In the genomic region with DNA sequence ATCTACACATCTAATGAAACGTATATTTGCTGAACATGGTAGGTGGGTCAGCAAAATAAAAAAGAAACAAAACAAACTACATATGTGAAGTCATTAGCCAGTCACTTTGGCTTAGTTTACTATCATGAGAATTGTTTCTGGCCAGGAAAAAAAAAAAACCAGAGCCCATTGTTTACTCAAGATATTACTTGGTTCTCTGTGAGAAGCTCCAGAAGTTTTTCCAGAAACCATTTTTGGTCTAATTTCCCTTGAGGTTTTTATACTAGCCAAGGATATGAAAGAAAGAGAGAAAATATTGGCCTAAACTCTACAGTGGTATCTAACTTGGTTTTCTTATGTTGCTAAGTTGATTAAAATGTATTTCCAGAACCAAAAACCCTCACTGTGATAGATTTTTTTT, we compare ENCODE assay signal across 22 cellular contexts.
DNase-seq lines count a peak whose midpoint lies in the region; ATAC-seq and TF ChIP-seq lines count a peak whose summit lies in the region.
"Had no signal": no experiment of that assay in that cellular context is flagged by ENCODE, and none has a peak within 500 bp of the region (broad histone marks: within the 10 kb centered on the region; RNA-seq: fewer than 3 reads in every experiment).

No MANE protein-coding gene starts in this region.

- intact Hi-C loops in Right ventricle myocardium superior (cut with DNase I), result no loop called here
- intact Hi-C loops in left cardiac atrium (cut with DNase I), result no loop called here
- intact Hi-C loops in body of pancreas (cut with DNase I), result no loop called here

- no peaks in the 10 kb centered on the region for H4K20me1 ChIP-seq in osteoblast (ENCODE audit: insufficient read depth, low read length)
- H4K20me1 ChIP-seq: BLaER1 treated with 17β-estradiol and CSF1 and Interleukin-3, amounts not matched to agents 10 nM and 100 nM had no signal

- H3K4me1 ChIP-seq in body of pancreas (peaks cover 5% of the 10 kb centered on the region), osteoblast (ENCODE audit: insufficient read depth, low read length) (peaks cover 12% of the 10 kb centered on the region)
- H3K4me1 ChIP-seq: A549; BE2C; BLaER1 treated with 17β-estradiol and CSF1 and Interleukin-3, amounts not matched to agents 10 nM and 100 nM; HAP-1 had no signal

- no peak for TF ChIP-seq POLR2A in body of pancreas (IDR thresholded peaks at IDR 0.05)

- no peak overlapping the region for H3K4me2 ChIP-seq in osteoblast (ENCODE audit: insufficient read depth, low read length)
- H3K4me2 ChIP-seq: A549; BLaER1 treated with 17β-estradiol and CSF1 and Interleukin-3, amounts not matched to agents 10 nM and 100 nM; GM23338 had no signal

- H3K4me3 ChIP-seq in body of pancreas, result no peak overlapping the region
- H3K4me3 ChIP-seq in fibroblast of pulmonary artery (replicated peaks; ENCODE audit: low read depth, low read length), result no peak overlapping the region
- no peak overlapping the region for H3K4me3 ChIP-seq in osteoblast (ENCODE audit: insufficient read depth, low read length)
- H3K4me3 ChIP-seq: A549; BLaER1 treated with 17β-estradiol and CSF1 and Interleukin-3, amounts not matched to agents 10 nM and 100 nM; GM23338; HAP-1 had no signal

- TF ChIP-seq CTCF in body of pancreas (IDR thresholded peaks at IDR 0.05), result no peak
- TF ChIP-seq CTCF in fibroblast of pulmonary artery (IDR thresholded peaks at IDR 0.05; ENCODE audit: low read length, missing control alignments), result no peak
- no peak for TF ChIP-seq CTCF in osteoblast (IDR thresholded peaks at IDR 0.05; ENCODE audit: extremely low read depth, low read depth, low read length)

- H3K79me2 ChIP-seq in osteoblast (ENCODE audit: insufficient read depth, low read length), result no peaks in the 10 kb centered on the region

- no peak for DNase-seq in Right ventricle myocardium superior
- no peak for DNase-seq in left cardiac atrium
- DNase-seq in body of pancreas, result no peak
- DNase-seq in fibroblast of pulmonary artery (ENCODE audit: low read depth), result peak; percentile 11
- DNase-seq in osteoblast (ENCODE audit: insufficient read length, low spot score, missing footprints), result peak; percentile 64
- no peak for DNase-seq in D341Med (ENCODE audit: low spot score)
- no peak for DNase-seq in NCI-H1105 treated with DMSO at 0.1 percent for 48 hours (lab: John Stamatoyannopoulos, UW)
- no peak for DNase-seq in GOT3 (lab: John Stamatoyannopoulos, UW)
- DNase-seq: 8988T; ACHN; AML-193; BE2C; CD4-positive, alpha-beta T cell; CD8-positive, alpha-beta memory T cell; DMS53; DMS79 treated with DMSO at 0.1 percent for 48 hours; GF-D8; HFFc6 had no signal

- H3K9me3 ChIP-seq in body of pancreas (no peaks in the 10 kb centered on the region), osteoblast (ENCODE audit: low read depth, low read length) (no peaks in the 10 kb centered on the region)
- H3K9me3 ChIP-seq: A549; BE2C; BLaER1 treated with 17β-estradiol and CSF1 and Interleukin-3, amounts not matched to agents 10 nM and 100 nM; HAP-1 had no signal

- H3K36me3 ChIP-seq in body of pancreas (replicated peaks in 1 of 2; ENCODE audit: insufficient read depth in 1 of 2, low read depth in 2 of 2) (no peaks in the 10 kb centered on the region), osteoblast (ENCODE audit: insufficient read depth, low read length) (no peaks in the 10 kb centered on the region)
- H3K36me3 ChIP-seq: BE2C; BLaER1 treated with 17β-estradiol and CSF1 and Interleukin-3, amounts not matched to agents 10 nM and 100 nM; HAP-1 had no signal

- H3K27ac ChIP-seq in body of pancreas, result no peak overlapping the region
- H3K27ac ChIP-seq in osteoblast (ENCODE audit: low read depth, low read length), result no peak overlapping the region
- H3K27ac ChIP-seq: A549; BLaER1 treated with 17β-estradiol and CSF1 and Interleukin-3, amounts not matched to agents 10 nM and 100 nM had no signal

- H3K27me3 ChIP-seq in body of pancreas, result no peaks in the 10 kb centered on the region
- H3K27me3 ChIP-seq in osteoblast (ENCODE audit: insufficient read depth, low read length), result no peaks in the 10 kb centered on the region
- H3K27me3 ChIP-seq: BE2C; BLaER1 treated with 17β-estradiol and CSF1 and Interleukin-3, amounts not matched to agents 10 nM and 100 nM had no signal

- 25 to 39% methylated on average over 1 of the region's 1 CpG for WGBS in body of pancreas, 2 donors

- no peak overlapping the region for H2AFZ ChIP-seq in osteoblast (ENCODE audit: low read length)
- H2AFZ ChIP-seq: GM23338 had no signal

- ATAC-seq in Right ventricle myocardium superior (ENCODE audit: poor library complexity), result peak; percentile 57
- ATAC-seq in left cardiac atrium, result no peak
- peak; percentile 33 for ATAC-seq in body of pancreas
- ATAC-seq: A549, GM23338 had no signal

Comparison
In these comparisons a context has a peak if more than half of its experiments do, and no peak if none do; other contexts are left out.
1. ATAC-seq: peak in Right ventricle myocardium superior (single experiment) and body of pancreas (single experiment); none in left cardiac atrium (0 of 2).
2. DNase-seq: peak in fibroblast of pulmonary artery (single experiment) and osteoblast (single experiment); none in Right ventricle myocardium superior (single experiment), left cardiac atrium (single experiment), body of pancreas (0 of 4), D341Med (single experiment), NCI-H1105 treated with DMSO at 0.1 percent for 48 hours (single experiment) and GOT3 (single experiment).